In genomic region chr1:85361606-85362005, GRCh38 we compare ENCODE assay signal across 18 cellular contexts.
"Had no signal": no experiment of that assay in that cellular context is flagged by ENCODE, and none has a peak within 500 bp of the region (broad histone marks: within the 10 kb centered on the region; RNA-seq: fewer than 3 reads in every experiment).

No MANE protein-coding gene starts in this region.

- H3K27me3 Mint-ChIP-seq: dendritic cell treated with granulocyte-macrophage colony-stimulating factor and Interleukin-4, amounts not matched to agents 40 ng/mL and 50 ng/mL, for 4 days had no signal

- H3K4me3 Mint-ChIP-seq: activated naive CD4-positive, alpha-beta T cell treated with anti-CD3 and anti-CD28 coated beads, Interleukin-2, amount 50 U/mL, for 24 hours; dendritic cell treated with granulocyte-macrophage colony-stimulating factor and Interleukin-4, amounts not matched to agents 40 ng/mL and 50 ng/mL, for 4 days; natural killer cell had no signal

- ATAC-seq: natural killer cell; stimulated activated naive CD8-positive, alpha-beta T cell treated with anti-CD3 and anti-CD28 coated beads, Interleukin-15, Interleukin-2, amounts not matched to agents 100 U/mL and 50 U/mL, for 24 hours had no signal

- H3K9me3 ChIP-seq: adrenal gland, esophagus muscularis mucosa, neutrophil had no signal

- H3K9me3 Mint-ChIP-seq: activated naive CD4-positive, alpha-beta T cell treated with anti-CD3 and anti-CD28 coated beads, Interleukin-2, amount 50 U/mL, for 24 hours; dendritic cell treated with granulocyte-macrophage colony-stimulating factor and Interleukin-4, amounts not matched to agents 40 ng/mL and 50 ng/mL, for 4 days; natural killer cell had no signal

- H3K36me3 ChIP-seq: adrenal gland, esophagus muscularis mucosa, neutrophil had no signal

- H3K27ac Mint-ChIP-seq: activated naive CD4-positive, alpha-beta T cell treated with anti-CD3 and anti-CD28 coated beads, Interleukin-2, amount 50 U/mL, for 24 hours; dendritic cell treated with granulocyte-macrophage colony-stimulating factor and Interleukin-4, amounts not matched to agents 40 ng/mL and 50 ng/mL, for 4 days; natural killer cell had no signal

- H3K4me3 ChIP-seq: adrenal gland, esophagus muscularis mucosa had no signal

- H3K4me1 Mint-ChIP-seq: activated naive CD4-positive, alpha-beta T cell treated with anti-CD3 and anti-CD28 coated beads, Interleukin-2, amount 50 U/mL, for 24 hours; natural killer cell had no signal

- H3K27me3 ChIP-seq: adrenal gland, esophagus muscularis mucosa, neutrophil had no signal

- FAIRE-seq: endothelial cell of umbilical vein had no signal

- H3K27ac ChIP-seq: esophagus muscularis mucosa, neutrophil had no signal

- H3K36me3 Mint-ChIP-seq: activated naive CD4-positive, alpha-beta T cell treated with anti-CD3 and anti-CD28 coated beads, Interleukin-2, amount 50 U/mL, for 24 hours; natural killer cell had no signal

- DNase-seq: activated CD4-positive, alpha-beta T cell treated with anti-CD3 and anti-CD28 coated beads, Interleukin-2, amount 50 U/mL, for 1 hour; activated CD8-positive, alpha-beta memory T cell treated with anti-CD3 and anti-CD28 coated beads for 24 hours; activated CD8-positive, alpha-beta memory T cell treated with anti-CD3 and anti-CD28 coated beads, Interleukin-2, amount 50 U/mL, for 48 hours; activated effector memory CD4-positive, alpha-beta T cell treated with anti-CD3 and anti-CD28 coated beads, Interleukin-2, amount 50 U/mL, for 16 hours; activated T-cell treated with anti-CD3 and anti-CD28 coated beads, Interleukin-2, amount 50 U/mL, for 48 hours; adrenal gland; effector memory CD4-positive, alpha-beta T cell; left cardiac atrium; mesendoderm; natural killer cell; retina; stimulated activated naive CD8-positive, alpha-beta T cell treated with anti-CD3 and anti-CD28 coated beads, Interleukin-15, Interleukin-2, amounts not matched to agents 100 U/mL and 50 U/mL, for 24 hours; trophoblast cell had no signal
